Comparison of ENCODE assay signal across 24 cellular contexts in the genomic region with DNA sequence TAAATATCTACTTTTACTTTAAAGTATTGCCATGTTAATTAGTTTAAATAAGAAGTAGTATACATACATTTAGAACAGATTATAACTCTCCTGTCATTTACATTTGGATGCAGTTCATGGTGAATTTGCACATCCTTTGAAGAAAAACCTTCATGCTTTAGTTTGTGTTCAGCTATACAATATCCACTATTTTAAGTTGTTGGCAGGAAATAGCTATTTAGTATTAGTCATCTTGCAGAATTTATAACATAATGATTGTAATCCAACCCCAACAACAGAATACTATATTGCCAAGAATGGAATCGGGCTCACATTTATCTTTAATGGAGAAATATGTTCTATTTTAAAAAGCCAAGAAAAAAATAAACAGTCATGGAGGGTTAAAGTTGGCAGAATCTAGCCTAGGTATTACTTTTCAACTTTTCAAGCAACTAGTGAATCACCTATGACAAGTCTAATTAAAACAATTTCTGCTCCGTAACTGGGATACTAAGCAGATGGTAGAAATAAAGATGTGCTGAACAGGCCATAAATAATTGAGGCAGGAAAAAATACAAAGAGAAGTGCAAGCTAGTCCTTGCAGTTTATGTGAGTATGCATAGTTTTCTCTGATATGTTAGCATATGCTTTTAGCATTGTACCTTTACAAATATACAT.
"Had no signal": no experiment of that assay in that cellular context is flagged by ENCODE, and none has a peak within 500 bp of the region (broad histone marks: within the 10 kb centered on the region; RNA-seq: fewer than 3 reads in every experiment).

No MANE protein-coding gene starts in this region.

- H3K4me3 ChIP-seq: dorsolateral prefrontal cortex, esophagus muscularis mucosa, heart right ventricle, lower lobe of right lung, neural progenitor cell, right lobe of liver, thoracic aorta, tibial nerve, upper lobe of right lung, uterus had no signal

- DNase-seq: dorsolateral prefrontal cortex; effector CD4-positive, alpha-beta T cell; foreskin melanocyte; glutamatergic neuron; heart right ventricle; hypothalamus; immature natural killer cell; islet precursor cell; kidney glomerular epithelial cell; left colon; left ventricle myocardium superior; lower lobe of right lung; right lobe of liver; small intestine; stimulated activated CD4-positive, alpha-beta T cell treated with anti-CD3 and anti-CD28 coated beads, Interleukin-15, amount 100 ng/mL, for 24 hours; stimulated activated CD4-positive, alpha-beta T cell treated with anti-CD3 and anti-CD28 coated beads, Interleukin-2, amount 100 ng/mL, for 48 hours; stimulated activated naive B cell treated with anti-CD40 and anti-IgM and Interleukin-4, amounts not matched to agents 10 μg/mL and 1 μg/mL and 100 μg/mL, for 72 hours; upper lobe of right lung; uterus had no signal

- ATAC-seq: heart right ventricle; left colon; left ventricle myocardium superior; lower lobe of right lung; natural killer cell treated with Interleukin-12 subunit alpha and Interleukin-12 subunit beta and Interleukin-15 and Interleukin-18, amount 100 ng/mL, for 72 hours; right lobe of liver; stimulated activated naive B cell treated with anti-CD40 and anti-IgM and Interleukin-4, amounts not matched to agents 10 μg/mL and 1 μg/mL and 100 μg/mL, for 72 hours; upper lobe of right lung had no signal
